ENCODE assay signal across 1 cellular context in the genomic region with DNA sequence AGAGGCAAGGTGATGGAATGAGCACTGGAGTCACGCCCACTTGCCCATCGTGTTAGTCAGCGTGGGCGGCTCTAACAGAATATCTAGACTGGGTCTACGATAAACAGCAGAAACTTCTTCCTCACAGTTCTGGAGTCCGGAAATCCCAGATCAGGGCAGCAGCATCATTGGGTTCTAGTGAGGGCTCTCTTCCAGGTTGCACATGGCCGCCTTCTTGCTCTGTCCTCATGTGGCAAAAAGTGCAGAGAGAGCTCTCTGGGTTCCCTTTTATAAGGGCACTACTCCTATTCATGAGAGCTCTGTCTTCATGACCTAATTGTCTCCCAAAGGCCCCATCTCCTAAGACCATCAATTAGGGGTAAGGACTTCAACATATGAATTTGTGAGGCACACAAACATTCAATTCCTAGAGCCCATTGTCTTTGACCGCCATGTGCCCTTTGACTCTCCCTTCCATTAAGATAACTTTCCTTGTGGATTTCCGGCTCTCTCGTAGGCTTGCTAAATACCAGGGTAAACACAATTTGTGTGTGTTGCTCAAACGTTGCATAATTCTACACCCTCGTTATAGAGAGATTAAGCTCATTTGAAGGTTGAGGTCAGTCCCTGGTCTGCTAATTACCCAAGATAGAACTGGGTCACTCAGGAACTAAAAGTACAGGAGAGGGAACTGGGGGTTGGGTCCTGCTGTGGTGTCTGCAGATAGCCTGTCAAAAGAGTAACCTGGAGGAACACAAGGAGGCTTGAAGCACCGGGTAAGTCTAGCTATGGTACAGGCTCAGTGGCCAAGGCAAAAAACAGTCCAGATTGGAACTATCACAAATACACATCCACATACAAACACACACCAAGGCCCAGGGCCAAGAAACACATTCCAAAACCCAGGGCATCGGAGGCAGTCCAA.
TF ChIP-seq lines count a peak whose summit lies in the region.

No MANE protein-coding gene starts in this region.

TF ChIP-seq in HepG2, 621 proteins besides CTCF, POLR2A, EP300 and RAD21 (continued from another document and continues in another):
- TF ChIP-seq CREB3 (CRISPR knock-in tag; IDR thresholded peaks at IDR 0.05) = no peak
- no peak for TF ChIP-seq RELA (CRISPR knock-in tag; IDR thresholded peaks at IDR 0.05)
- no peak for TF ChIP-seq CHD2 (IDR thresholded peaks at IDR 0.05; ENCODE audit: low read depth, low read length)
- TF ChIP-seq MXD3 (CRISPR knock-in tag; IDR thresholded peaks at IDR 0.05) = no peak
- no peak for TF ChIP-seq ZFP36 (IDR thresholded peaks at IDR 0.05; ENCODE audit: borderline replicate concordance, low read depth, low read length, partially characterized antibody)
- TF ChIP-seq ZNF251 (CRISPR knock-in tag; IDR thresholded peaks at IDR 0.05) = no peak
- 0 out of 2 replicates have a peak, but pooled peaks have one; percentile 61 for TF ChIP-seq MEIS2 (CRISPR knock-in tag; IDR thresholded peaks at IDR 0.05)
- peak; percentile 87 for TF ChIP-seq CCAR2 (optimal IDR thresholded peaks at IDR 0.05; ENCODE audit: low read depth, low read length)
- peak; percentile 92 for TF ChIP-seq HNF1B (CRISPR knock-in tag; IDR thresholded peaks at IDR 0.05)
- TF ChIP-seq TP53 (CRISPR knock-in tag; conservative IDR thresholded peaks at IDR 0.05) = no peak; the same call in 1 of the 2 replicates
- peak; percentile 83 for TF ChIP-seq ZSCAN9 (CRISPR knock-in tag; IDR thresholded peaks at IDR 0.05; ENCODE audit: borderline replicate concordance)
- TF ChIP-seq, protein P1, sequence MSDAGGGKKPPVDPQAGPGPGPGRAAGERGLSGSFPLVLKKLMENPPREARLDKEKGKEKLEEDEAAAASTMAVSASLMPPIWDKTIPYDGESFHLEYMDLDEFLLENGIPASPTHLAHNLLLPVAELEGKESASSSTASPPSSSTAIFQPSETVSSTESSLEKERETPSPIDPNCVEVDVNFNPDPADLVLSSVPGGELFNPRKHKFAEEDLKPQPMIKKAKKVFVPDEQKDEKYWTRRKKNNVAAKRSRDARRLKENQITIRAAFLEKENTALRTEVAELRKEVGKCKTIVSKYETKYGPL (CRISPR knock-in tag; IDR thresholded peaks at IDR 0.05) = peak; percentile 81; the same call in 1 of the 2 replicates
- no peak for TF ChIP-seq ZFP37 (CRISPR knock-in tag; IDR thresholded peaks at IDR 0.05; ENCODE audit: borderline replicate concordance)
- TF ChIP-seq TCF12 (IDR thresholded peaks at IDR 0.05) = no peak
- TF ChIP-seq TCF12 (CRISPR knock-in tag; IDR thresholded peaks at IDR 0.05) = peak; percentile 93
- no peak for TF ChIP-seq LBX2 (CRISPR knock-in tag; IDR thresholded peaks at IDR 0.05; ENCODE audit: borderline replicate concordance)
- TF ChIP-seq ZNF589 (CRISPR knock-in tag; conservative IDR thresholded peaks at IDR 0.05) = no peak; the same call in 1 of the 2 replicates
- peak; percentile 99 for TF ChIP-seq ZNF614 (CRISPR knock-in tag; IDR thresholded peaks at IDR 0.05; ENCODE audit: borderline replicate concordance)
- TF ChIP-seq ZNF44 (CRISPR knock-in tag; IDR thresholded peaks at IDR 0.05) = no peak
- TF ChIP-seq ZBTB49 (CRISPR knock-in tag; IDR thresholded peaks at IDR 0.05; ENCODE audit: borderline replicate concordance) = no peak
- TF ChIP-seq TIGD3 (CRISPR knock-in tag; IDR thresholded peaks at IDR 0.05; ENCODE audit: borderline replicate concordance) = no peak
- peak; percentile 99 for TF ChIP-seq FOXK1 (CRISPR knock-in tag; IDR thresholded peaks at IDR 0.05; ENCODE audit: borderline replicate concordance, low read depth)
- peak; percentile 98 for TF ChIP-seq NCOA2 (CRISPR knock-in tag; IDR thresholded peaks at IDR 0.05)
- TF ChIP-seq ZNF451 (CRISPR knock-in tag; IDR thresholded peaks at IDR 0.05) = 0 out of 2 replicates have a peak, but pooled peaks have one; percentile 66
- TF ChIP-seq JDP2 (CRISPR knock-in tag; IDR thresholded peaks at IDR 0.05; ENCODE audit: borderline replicate concordance) = no peak; the same call in 1 of the 2 replicates
- TF ChIP-seq ZKSCAN8 (CRISPR knock-in tag; IDR thresholded peaks at IDR 0.05; ENCODE audit: borderline replicate concordance) = peak; percentile 93
- TF ChIP-seq AHDC1 (CRISPR knock-in tag; IDR thresholded peaks at IDR 0.05; ENCODE audit: borderline replicate concordance) = peak; percentile 97
- peak; percentile 64; the same call in 1 of the 2 replicates for TF ChIP-seq ARID4A (CRISPR knock-in tag; IDR thresholded peaks at IDR 0.05; ENCODE audit: borderline replicate concordance)
- peak; percentile 62; the same call in 1 of the 2 replicates for TF ChIP-seq ZBTB2 (CRISPR knock-in tag; IDR thresholded peaks at IDR 0.05; ENCODE audit: low read depth)
- TF ChIP-seq HOXA9 (CRISPR knock-in tag; IDR thresholded peaks at IDR 0.05; ENCODE audit: borderline replicate concordance) = 0 out of 2 replicates have a peak, but pooled peaks have one; percentile 70
